In the genomic region with DNA sequence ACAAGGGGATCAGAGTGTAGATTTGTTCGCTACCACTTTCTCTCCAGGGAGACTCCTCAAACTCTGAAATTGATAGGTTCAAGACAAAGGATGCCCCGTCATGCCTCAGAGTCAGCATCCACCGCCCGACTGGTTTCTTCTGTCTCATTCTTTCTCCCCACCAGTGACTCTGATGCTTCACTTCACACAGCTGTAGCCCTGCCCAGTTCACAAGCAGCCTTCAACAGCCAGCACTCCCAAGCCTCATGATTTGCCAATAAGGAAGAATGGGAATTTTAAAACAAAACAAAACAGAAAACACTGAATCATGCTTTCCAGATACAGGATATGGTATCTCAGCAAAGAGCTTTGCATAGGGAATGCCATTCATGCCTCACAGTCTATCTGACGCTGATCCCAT, we compare ENCODE assay signal across 15 cellular contexts.
"Had no signal": no experiment of that assay in that cellular context is flagged by ENCODE, and none has a peak within 500 bp of the region (broad histone marks: within the 10 kb centered on the region; RNA-seq: fewer than 3 reads in every experiment).

No MANE protein-coding gene starts in this region.

- ATAC-seq: activated CD4-positive, CD25-positive, alpha-beta regulatory T cell treated with anti-CD3 and anti-CD28 coated beads, Interleukin-2, amount 50 U/mL, for 24 hours; activated CD8-positive, alpha-beta memory T cell treated with anti-CD3 and anti-CD28 coated beads, Interleukin-2, amount 10 ng/mL, durations not matched to agents 7 days and 5 days; activated naive CD4-positive, alpha-beta T cell treated with anti-CD3 and anti-CD28 coated beads, Interleukin-2, amount 50 U/mL, for 72 hours; right lobe of liver; stimulated activated memory B cell treated with anti-CD40 and anti-IgM and Interleukin-4, amounts not matched to agents 10 μg/mL and 1 μg/mL and 100 μg/mL, for 72 hours had no signal

- H3K27me3 Mint-ChIP-seq: activated CD8-positive, alpha-beta memory T cell treated with anti-CD3 and anti-CD28 coated beads, Interleukin-2, amount 10 ng/mL, durations not matched to agents 7 days and 5 days; activated T-cell treated with anti-CD3 and anti-CD28 coated beads, Interleukin-2, amount 50 U/mL, for 24 hours; stimulated activated memory B cell treated with anti-CD40 and anti-IgM and Interleukin-4, amounts not matched to agents 10 μg/mL and 1 μg/mL and 100 μg/mL, for 72 hours had no signal

- DNase-seq: activated CD4-positive, alpha-beta T cell treated with anti-CD3 and anti-CD28 coated beads, Interleukin-2, amount 50 U/mL, for 4 hours; activated CD8-positive, alpha-beta memory T cell treated with anti-CD3 and anti-CD28 coated beads, Interleukin-2, amount 10 ng/mL, durations not matched to agents 7 days and 5 days; activated effector memory CD4-positive, alpha-beta T cell treated with anti-CD3 and anti-CD28 coated beads, Interleukin-2, amount 50 U/mL, for 16 hours; activated T-cell treated with anti-CD3 and anti-CD28 coated beads, Interleukin-2, amount 50 U/mL, for 24 hours; nucleus accumbens; right lobe of liver; T-helper 2 cell; tibial artery had no signal

- H3K9me3 Mint-ChIP-seq: mesothelial cell of epicardium had no signal

- H3K36me3 ChIP-seq: cardiac muscle cell, right lobe of liver, tibial artery, vagina had no signal

- H3K4me1 Mint-ChIP-seq: activated CD8-positive, alpha-beta memory T cell treated with anti-CD3 and anti-CD28 coated beads, Interleukin-2, amount 10 ng/mL, durations not matched to agents 7 days and 5 days; mesothelial cell of epicardium; stimulated activated memory B cell treated with anti-CD40 and anti-IgM and Interleukin-4, amounts not matched to agents 10 μg/mL and 1 μg/mL and 100 μg/mL, for 72 hours had no signal

- H3K36me3 Mint-ChIP-seq: activated CD8-positive, alpha-beta memory T cell treated with anti-CD3 and anti-CD28 coated beads, Interleukin-2, amount 10 ng/mL, durations not matched to agents 7 days and 5 days; activated naive CD4-positive, alpha-beta T cell treated with anti-CD3 and anti-CD28 coated beads, Interleukin-2, amount 50 U/mL, for 72 hours; mesothelial cell of epicardium; stimulated activated memory B cell treated with anti-CD40 and anti-IgM and Interleukin-4, amounts not matched to agents 10 μg/mL and 1 μg/mL and 100 μg/mL, for 72 hours had no signal

- H3K27ac Mint-ChIP-seq: activated CD8-positive, alpha-beta memory T cell treated with anti-CD3 and anti-CD28 coated beads, Interleukin-2, amount 10 ng/mL, durations not matched to agents 7 days and 5 days; activated naive CD4-positive, alpha-beta T cell treated with anti-CD3 and anti-CD28 coated beads, Interleukin-2, amount 50 U/mL, for 72 hours; activated T-cell treated with anti-CD3 and anti-CD28 coated beads, Interleukin-2, amount 50 U/mL, for 24 hours; mesothelial cell of epicardium; progenitor cell of endocrine pancreas; stimulated activated memory B cell treated with anti-CD40 and anti-IgM and Interleukin-4, amounts not matched to agents 10 μg/mL and 1 μg/mL and 100 μg/mL, for 72 hours had no signal

- H3K4me3 ChIP-seq: cardiac muscle cell, right lobe of liver, tibial artery, vagina had no signal

- H3K27me3 ChIP-seq: cardiac muscle cell, right lobe of liver, tibial artery, vagina had no signal

- H3K4me3 Mint-ChIP-seq: activated CD8-positive, alpha-beta memory T cell treated with anti-CD3 and anti-CD28 coated beads, Interleukin-2, amount 10 ng/mL, durations not matched to agents 7 days and 5 days; activated T-cell treated with anti-CD3 and anti-CD28 coated beads, Interleukin-2, amount 50 U/mL, for 24 hours; mesothelial cell of epicardium; stimulated activated memory B cell treated with anti-CD40 and anti-IgM and Interleukin-4, amounts not matched to agents 10 μg/mL and 1 μg/mL and 100 μg/mL, for 72 hours had no signal
